8 cellular contexts compared by ENCODE assay signal in the genomic region with DNA sequence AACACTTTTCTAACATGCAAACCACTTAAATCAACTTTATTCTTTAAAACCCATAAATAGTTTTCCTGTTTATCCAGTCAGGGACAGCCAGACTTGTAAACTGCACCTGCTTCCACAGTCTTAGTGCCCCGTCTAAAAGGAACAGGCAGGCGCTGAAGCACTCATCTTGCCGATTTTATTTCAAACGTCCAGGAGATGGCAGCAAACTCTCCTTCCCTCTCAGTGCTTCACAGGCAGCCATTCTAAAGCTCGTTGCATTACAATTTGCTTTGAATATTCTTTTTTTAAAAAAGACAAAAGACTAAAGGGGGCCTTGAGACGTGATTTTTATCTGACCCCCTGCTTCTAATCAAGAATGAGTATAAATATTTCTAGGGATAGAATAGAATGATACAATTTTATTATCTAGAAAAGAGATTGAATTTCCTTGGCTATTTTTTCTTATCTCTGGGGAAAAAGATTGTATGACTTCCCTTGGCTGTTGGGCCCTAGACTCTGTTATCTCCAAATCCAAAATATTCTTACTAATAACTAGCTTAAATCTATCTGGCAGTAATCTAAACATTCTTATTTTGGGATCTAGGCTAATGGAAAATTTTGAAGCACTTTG.
DNase-seq lines count a peak whose midpoint lies in the region; FAIRE-seq and TF ChIP-seq lines count a peak whose summit lies in the region.

No MANE protein-coding gene starts in this region.

- peak overlapping the region; percentile 46; the same call in 1 of the 2 replicates for H2AFZ ChIP-seq in MM.1S (ENCODE audit: low read length)

- no peak overlapping the region for H3K27ac ChIP-seq in MM.1S (ENCODE audit: low read length)
- H3K27ac ChIP-seq in SJCRH30, result no peak overlapping the region
- no peak overlapping the region for H3K27ac ChIP-seq in small intestine (ENCODE audit: low read depth in 1 of 2, low read length in 1 of 2)

- TF ChIP-seq CTCF in MM.1S (IDR thresholded peaks at IDR 0.05; ENCODE audit: low read length), result peak; percentile 67

- H3K36me3 ChIP-seq in MM.1S (replicated peaks; ENCODE audit: insufficient read depth, low read length) (no peaks in the 10 kb centered on the region), SJCRH30 (no peaks in the 10 kb centered on the region), adipocyte (ENCODE audit: control insufficient read depth, insufficient read depth, low read length, severe bottlenecking) (no peaks in the 10 kb centered on the region), small intestine (ENCODE audit: control insufficient read depth in 2 of 2, insufficient read depth in 2 of 2, low read length in 2 of 2) (no peaks in the 10 kb centered on the region)

- H3K4me1 ChIP-seq in MM.1S (ENCODE audit: low read length) (peaks cover 8% of the 10 kb centered on the region), SJCRH30 (peaks cover 23% of the 10 kb centered on the region), adipocyte (ENCODE audit: control insufficient read depth, insufficient read depth, low read length) (peaks cover 58% of the 10 kb centered on the region), small intestine (ENCODE audit: control insufficient read depth in 2 of 2, insufficient read depth in 1 of 2, low read depth in 1 of 2, low read length in 1 of 2) (no peaks in the 10 kb centered on the region)

- H4K20me1 ChIP-seq in MM.1S (ENCODE audit: insufficient read depth, low read length), result no peaks in the 10 kb centered on the region

- CTCF ChIA-PET in HEK293T (lab: Yijun Ruan, JAX), result interaction anchor here (0.7 to 1.0 kb wide), 3 partner anchors 42 to 638 kb away, joined by 3 to 5 read pairs (median 3); a partner anchor contains a TSS

- H3K27me3 ChIP-seq in MM.1S (replicated peaks; ENCODE audit: insufficient read depth, low read length) (no peaks in the 10 kb centered on the region), SJCRH30 (no peaks in the 10 kb centered on the region), adipocyte (replicated peaks; ENCODE audit: control insufficient read depth, insufficient read depth, low read length) (no peaks in the 10 kb centered on the region), small intestine (ENCODE audit: control insufficient read depth in 2 of 2, insufficient read depth in 2 of 2, low read length in 2 of 2) (no peaks in the 10 kb centered on the region)

- H3K9me2 ChIP-seq in MM.1S (replicated peaks; ENCODE audit: insufficient read depth, low read length), result no peaks in the 10 kb centered on the region

- H3K4me2 ChIP-seq in MM.1S (ENCODE audit: low read depth, low read length), result no peak overlapping the region

- FAIRE-seq in small intestine (lab: Jason Lieb, UNC), result peak; percentile 59

- H3K4me3 ChIP-seq in MM.1S (ENCODE audit: low read length) (no peak overlapping the region), SJCRH30 (no peak overlapping the region), adipocyte (ENCODE audit: low read length) (peak overlapping the region; percentile 67), small intestine (ENCODE audit: low read depth in 1 of 2, low read length in 2 of 2) (no peak overlapping the region)

- H3K9ac ChIP-seq in MM.1S (ENCODE audit: low read length), result no peak overlapping the region
- H3K9ac ChIP-seq in adipocyte (ENCODE audit: low read length), result peak overlapping the region; percentile 86

- no peaks in the 10 kb centered on the region for H3K9me3 ChIP-seq in MM.1S (replicated peaks; ENCODE audit: insufficient read depth, low read length)
- no peaks in the 10 kb centered on the region for H3K9me3 ChIP-seq in SJCRH30 (replicated peaks)
- no peaks in the 10 kb centered on the region for H3K9me3 ChIP-seq in adipocyte (ENCODE audit: control insufficient read depth, low read length)
- no peaks in the 10 kb centered on the region for H3K9me3 ChIP-seq in small intestine (ENCODE audit: control insufficient read depth, low read depth)

- 0 to 3% (median 1%) methylated on average over 6 of the region's 6 CpGs for whole genome bisulfite sequencing in small intestine, 3 donors

- POLR2A ChIA-PET in HEK293T (lab: Yijun Ruan, JAX), result no interaction called here

- H3K79me2 ChIP-seq in MM.1S (ENCODE audit: low read length), result no peaks in the 10 kb centered on the region

- peak; percentile 4 to 42 for DNase-seq in activated CD4-positive, alpha-beta T cell treated with anti-CD3 and anti-CD28 coated beads for 24 hours (ENCODE audit: low read depth in 2 of 2)
- DNase-seq in activated CD4-positive, alpha-beta T cell treated with anti-CD3 and anti-CD28 coated beads for 1 hour, result no peak
- peak; percentile 70 for DNase-seq in HEK293T (ENCODE audit: extremely low spot score)
- peak; percentile 64 for DNase-seq in MM.1S
- peak; percentile 73 to 94 for DNase-seq in SJCRH30
- peak; percentile 92 for DNase-seq in adipocyte (ENCODE audit: low read depth)
- DNase-seq in hepatic stellate cell (ENCODE audit: low spot score), result peak; percentile 35
- peak; percentile 74 for DNase-seq in small intestine

- H3F3A ChIP-seq in MM.1S (ENCODE audit: insufficient read depth, low read length), result no peaks in the 10 kb centered on the region

TF ChIP-seq in HEK293T, 16 proteins besides CTCF, POLR2A, EP300 and RAD21:
- TF ChIP-seq BHLHE40 (IDR thresholded peaks at IDR 0.05; ENCODE audit: borderline replicate concordance), result no peak
- no peak for TF ChIP-seq SUZ12 (IDR thresholded peaks at IDR 0.05)
- no peak for TF ChIP-seq SP1 (IDR thresholded peaks at IDR 0.05)
- no peak for TF ChIP-seq HDGF (IDR thresholded peaks at IDR 0.05; ENCODE audit: borderline replicate concordance)
- TF ChIP-seq ARNT (IDR thresholded peaks at IDR 0.05), result no peak
- TF ChIP-seq TARDBP (IDR thresholded peaks at IDR 0.05), result no peak
- TF ChIP-seq FOXM1 (IDR thresholded peaks at IDR 0.05; ENCODE audit: borderline replicate concordance), result no peak
- no peak for TF ChIP-seq LEF1 (IDR thresholded peaks at IDR 0.05; ENCODE audit: borderline replicate concordance)
- TF ChIP-seq NFRKB (IDR thresholded peaks at IDR 0.05), result no peak
- TF ChIP-seq PKNOX1 (IDR thresholded peaks at IDR 0.05), result no peak
- TF ChIP-seq FOXA1 (IDR thresholded peaks at IDR 0.05), result no peak
- no peak for TF ChIP-seq FOXK2 (IDR thresholded peaks at IDR 0.05)
- TF ChIP-seq CTBP1 (IDR thresholded peaks at IDR 0.05; ENCODE audit: borderline replicate concordance), result no peak
- no peak for TF ChIP-seq ZNF384 (IDR thresholded peaks at IDR 0.05)
- TF ChIP-seq L3MBTL2 (conservative IDR thresholded peaks at IDR 0.05), result no peak
- no peak for TF ChIP-seq ELF4 (IDR thresholded peaks at IDR 0.05)
